Comparison of ENCODE assay signal across 8 cellular contexts in genomic region chr2:136246086-136246669, GRCh38.
DNase-seq lines count a peak whose midpoint lies in the region; ATAC-seq and TF ChIP-seq lines count a peak whose summit lies in the region.

No MANE protein-coding gene starts in this region.

- H3K4me3 ChIP-seq in BE2C (ENCODE audit: low read depth, low read length) (no peak overlapping the region), retinal pigment epithelial cell (ENCODE audit: low read length) (peak overlapping the region; percentile 8), prostate gland (no peak overlapping the region)

- peaks cover 26% of the 10 kb centered on the region for H3K9me3 Mint-ChIP-seq in glutamatergic neuron (ENCODE audit: unreplicated experiment)

- WGBS in prostate gland = 67% methylated on average over 15 of the region's 15 CpGs

- ATAC-seq in GM21825 (IDR thresholded peaks at IDR 0.05; ENCODE audit: unreplicated experiment) = peak; percentile 76

- no peaks in the 10 kb centered on the region for H3K36me3 ChIP-seq in BE2C
- H3K36me3 ChIP-seq in prostate gland = no peaks in the 10 kb centered on the region

- no peak overlapping the region for H3K27ac ChIP-seq in prostate gland

- peaks cover 14% of the 10 kb centered on the region for H3K27me3 Mint-ChIP-seq in glutamatergic neuron (ENCODE audit: unreplicated experiment)

- H3K27me3 ChIP-seq in BE2C (no peaks in the 10 kb centered on the region), prostate gland (replicated peaks; ENCODE audit: insufficient read depth) (no peaks in the 10 kb centered on the region)

- no peak overlapping the region for H3K4me3 Mint-ChIP-seq in glutamatergic neuron (ENCODE audit: unreplicated experiment)

- intact Hi-C loops in prostate gland (cut with DNase I) = no loop called here

- H3K4me1 ChIP-seq in BE2C = no peaks in the 10 kb centered on the region
- no peaks in the 10 kb centered on the region for H3K4me1 ChIP-seq in prostate gland (replicated peaks)

- peak; percentile 10 for DNase-seq in BE2C
- peak; percentile 79 to 88 for DNase-seq in NOMO-1 (lab: John Stamatoyannopoulos, UW; ENCODE audit: unreplicated experiment in 2 of 2)
- no peak for DNase-seq in glutamatergic neuron
- DNase-seq in retinal pigment epithelial cell (ENCODE audit: low read depth) = no peak
- DNase-seq in prostate gland (ENCODE audit: low spot score) = no peak
- no peak for DNase-seq in activated naive CD4-positive, alpha-beta T cell (lab: John Stamatoyannopoulos, UW)
- no peak for DNase-seq in activated naive CD4-positive, alpha-beta T cell treated with anti-CD3 and anti-CD28 coated beads, Interleukin-2, amount 50 U/mL, for 16 hours

- no peaks in the 10 kb centered on the region for H3K9me3 ChIP-seq in BE2C
- no peaks in the 10 kb centered on the region for H3K9me3 ChIP-seq in prostate gland

- H3K27ac Mint-ChIP-seq in glutamatergic neuron (ENCODE audit: unreplicated experiment) = peak overlapping the region; percentile 52

- TF ChIP-seq CTCF in BE2C (IDR thresholded peaks at IDR 0.05; ENCODE audit: low read depth, low read length) = no peak
- no peak for TF ChIP-seq CTCF in glutamatergic neuron (IDR thresholded peaks at IDR 0.05; ENCODE audit: partially characterized antibody, unreplicated experiment)
- TF ChIP-seq CTCF in retinal pigment epithelial cell (conservative IDR thresholded peaks at IDR 0.05; ENCODE audit: low read depth, low read length) = no peak
- TF ChIP-seq CTCF in prostate gland (IDR thresholded peaks at IDR 0.05) = no peak

- no peaks in the 10 kb centered on the region for H3K36me3 Mint-ChIP-seq in glutamatergic neuron (ENCODE audit: unreplicated experiment)

- H3K4me1 Mint-ChIP-seq in glutamatergic neuron (ENCODE audit: low read depth, unreplicated experiment) = peaks cover 49% of the 10 kb centered on the region

- no peak for TF ChIP-seq POLR2A in prostate gland (IDR thresholded peaks at IDR 0.05)

Comparison
In these comparisons a context has a peak if more than half of its experiments do, and no peak if none do; other contexts are left out.
1. DNase-seq: peak in BE2C (single experiment) and NOMO-1 (2 of 2); none in glutamatergic neuron (single experiment), retinal pigment epithelial cell (single experiment), prostate gland (single experiment), activated naive CD4-positive, alpha-beta T cell (0 of 4) and activated naive CD4-positive, alpha-beta T cell treated with anti-CD3 and anti-CD28 coated beads, Interleukin-2, amount 50 U/mL, for 16 hours (single experiment).